In genomic region chr20:46816097-46816496, GRCh38 we compare ENCODE assay signal across 29 cellular contexts.
"Had no signal": no experiment of that assay in that cellular context is flagged by ENCODE, and none has a peak within 500 bp of the region (broad histone marks: within the 10 kb centered on the region; RNA-seq: fewer than 3 reads in every experiment).

No MANE protein-coding gene starts in this region.

- H3K4me1 Mint-ChIP-seq: activated CD4-positive, alpha-beta memory T cell treated with anti-CD3 and anti-CD28 coated beads, Interleukin-2, amount 10 ng/mL, durations not matched to agents 7 days and 5 days; activated CD8-positive, alpha-beta memory T cell treated with anti-CD3 and anti-CD28 coated beads, Interleukin-2, amount 10 ng/mL, durations not matched to agents 7 days and 5 days; activated naive CD4-positive, alpha-beta T cell treated with anti-CD3 and anti-CD28 coated beads, Interleukin-2, amount 50 U/mL, for 24 hours; activated naive CD8-positive, alpha-beta T cell treated with anti-CD3 and anti-CD28 coated beads, Interleukin-2, amount 10 ng/mL, durations not matched to agents 7 days and 5 days; activated T-helper 17 cell treated with anti-CD3 and anti-CD28 coated beads, Interleukin-2, amount 50 U/mL, for 72 hours had no signal

- H3K36me3 Mint-ChIP-seq: activated CD8-positive, alpha-beta memory T cell treated with anti-CD3 and anti-CD28 coated beads, Interleukin-2, amount 10 ng/mL, durations not matched to agents 7 days and 5 days; activated naive CD4-positive, alpha-beta T cell treated with anti-CD3 and anti-CD28 coated beads, Interleukin-2, amount 50 U/mL, for 24 hours; activated naive CD8-positive, alpha-beta T cell treated with anti-CD3 and anti-CD28 coated beads, Interleukin-2, amount 10 ng/mL, durations not matched to agents 7 days and 5 days had no signal

- H3K9me3 Mint-ChIP-seq: activated CD4-positive, alpha-beta memory T cell treated with anti-CD3 and anti-CD28 coated beads, Interleukin-2, amount 10 ng/mL, durations not matched to agents 7 days and 5 days; activated naive CD4-positive, alpha-beta T cell treated with anti-CD3 and anti-CD28 coated beads, Interleukin-2, amount 50 U/mL, for 24 hours; activated naive CD8-positive, alpha-beta T cell treated with anti-CD3 and anti-CD28 coated beads, Interleukin-2, amount 10 ng/mL, durations not matched to agents 7 days and 5 days; activated T-helper 17 cell treated with anti-CD3 and anti-CD28 coated beads, Interleukin-2, amount 50 U/mL, for 72 hours had no signal

- H3K27ac ChIP-seq: brain microvascular endothelial cell, WERI-Rb-1 had no signal

- H3K36me3 ChIP-seq: brain microvascular endothelial cell, WERI-Rb-1 had no signal

- DNase-seq: activated CD4-positive, alpha-beta memory T cell treated with anti-CD3 and anti-CD28 coated beads, Interleukin-2, amount 10 ng/mL, durations not matched to agents 7 days and 5 days; activated CD4-positive, alpha-beta T cell treated with anti-CD3 and anti-CD28 coated beads for 1 hour; activated CD4-positive, alpha-beta T cell treated with anti-CD3 and anti-CD28 coated beads for 48 hours; activated CD4-positive, CD25-positive, alpha-beta regulatory T cell; activated CD8-positive, alpha-beta memory T cell treated with anti-CD3 and anti-CD28 coated beads for 24 hours; activated CD8-positive, alpha-beta memory T cell treated with anti-CD3 and anti-CD28 coated beads, Interleukin-2, amount 10 ng/mL, durations not matched to agents 7 days and 5 days; activated CD8-positive, alpha-beta memory T cell treated with anti-CD3 and anti-CD28 coated beads, Interleukin-2, amount 50 U/mL, for 48 hours; activated gamma-delta T cell; activated naive CD4-positive, alpha-beta T cell treated with Interleukin-2 at 50 U/mL for 16 hours; activated naive CD8-positive, alpha-beta T cell treated with anti-CD3 and anti-CD28 coated beads, Interleukin-2, amount 10 ng/mL, durations not matched to agents 7 days and 5 days; activated T-cell treated with anti-CD3 and anti-CD28 coated beads, Interleukin-2, amount 50 U/mL, for 48 hours; anterior cingulate cortex; brain microvascular endothelial cell; central memory CD4-positive, alpha-beta T cell; NCI-H1092 treated with DMSO at 0.1 percent for 48 hours; NCI-H187 treated with DMSO at 0.1 percent for 48 hours; NCI-H2081; NCI-H345; NCI-H524 treated with DMSO at 0.1 percent for 48 hours; NCI-H748 treated with DMSO at 0.1 percent for 48 hours; NK-92 treated with Interleukin-12 subunit alpha and Interleukin-12 subunit beta, amount 100 ng/mL, for 24 hours; Right ventricle myocardium superior; SW 1271; T-helper 1 cell; T-helper 2 cell; T-helper 9 cell; WERI-Rb-1 had no signal

- H3K27ac Mint-ChIP-seq: activated CD4-positive, alpha-beta memory T cell treated with anti-CD3 and anti-CD28 coated beads, Interleukin-2, amount 10 ng/mL, durations not matched to agents 7 days and 5 days; activated CD8-positive, alpha-beta memory T cell treated with anti-CD3 and anti-CD28 coated beads, Interleukin-2, amount 10 ng/mL, durations not matched to agents 7 days and 5 days; activated naive CD4-positive, alpha-beta T cell treated with anti-CD3 and anti-CD28 coated beads, Interleukin-2, amount 50 U/mL, for 24 hours; activated naive CD8-positive, alpha-beta T cell treated with anti-CD3 and anti-CD28 coated beads, Interleukin-2, amount 10 ng/mL, durations not matched to agents 7 days and 5 days; activated T-helper 17 cell treated with anti-CD3 and anti-CD28 coated beads, Interleukin-2, amount 50 U/mL, for 72 hours had no signal

- H3K4me3 Mint-ChIP-seq: activated CD4-positive, alpha-beta memory T cell treated with anti-CD3 and anti-CD28 coated beads, Interleukin-2, amount 10 ng/mL, durations not matched to agents 7 days and 5 days; activated CD8-positive, alpha-beta memory T cell treated with anti-CD3 and anti-CD28 coated beads, Interleukin-2, amount 10 ng/mL, durations not matched to agents 7 days and 5 days; activated naive CD4-positive, alpha-beta T cell treated with anti-CD3 and anti-CD28 coated beads, Interleukin-2, amount 50 U/mL, for 24 hours; activated naive CD8-positive, alpha-beta T cell treated with anti-CD3 and anti-CD28 coated beads, Interleukin-2, amount 10 ng/mL, durations not matched to agents 7 days and 5 days; activated T-helper 17 cell treated with anti-CD3 and anti-CD28 coated beads, Interleukin-2, amount 50 U/mL, for 72 hours had no signal

- ATAC-seq: activated CD8-positive, alpha-beta memory T cell treated with anti-CD3 and anti-CD28 coated beads, Interleukin-2, amount 10 ng/mL, durations not matched to agents 7 days and 5 days; activated T-helper 17 cell treated with anti-CD3 and anti-CD28 coated beads, Interleukin-2, amount 50 U/mL, for 72 hours had no signal
